ENCODE assay signal across 11 cellular contexts in genomic region chr12:673849-674248, GRCh38. TPM values are rescaled to one million over a fixed set of nuclear protein-coding genes. Genes with fewer than 3 reads are reported as not detected.
DNase-seq lines count a peak whose midpoint lies in the region; ATAC-seq and TF ChIP-seq lines count a peak whose summit lies in the region.
"Had no signal": no experiment of that assay in that cellular context is flagged by ENCODE, and none has a peak within 500 bp of the region (broad histone marks: within the 10 kb centered on the region; RNA-seq: fewer than 3 reads in every experiment).

No MANE protein-coding gene starts in this region.

- H3K4me3 ChIP-seq in GM12864 (ENCODE audit: low read depth, low read length): peak overlapping the region; percentile 24; the same call in 1 of the 2 replicates

- peaks cover 30 to 65% of the 10 kb centered on the region in 2 donors for H3K4me1 Mint-ChIP-seq in effector memory CD8-positive, alpha-beta T cell (ENCODE audit: low read depth in 2 of 2)

- intact Hi-C loops in Right ventricle myocardium inferior (cut with DNase I): no loop called here

- peak overlapping the region; percentile 57 to 78 for H3K4me3 Mint-ChIP-seq in effector memory CD8-positive, alpha-beta T cell
- H3K4me3 Mint-ChIP-seq: HFFc6 had no signal

- H3K27ac Mint-ChIP-seq in effector memory CD8-positive, alpha-beta T cell: peak overlapping the region; percentile 93 to 99
- H3K27ac Mint-ChIP-seq: HFFc6 had no signal

- H3K27me3 Mint-ChIP-seq in effector memory CD8-positive, alpha-beta T cell: no peaks in the 10 kb centered on the region

- H3K9me3 Mint-ChIP-seq in effector memory CD8-positive, alpha-beta T cell: no peaks in the 10 kb centered on the region
- H3K9me3 Mint-ChIP-seq: HFFc6 had no signal

- peaks cover 6% of the 10 kb centered on the region for H3K36me3 Mint-ChIP-seq in effector memory CD8-positive, alpha-beta T cell (ENCODE audit: insufficient read depth)

- no peak for DNase-seq in GM12864 (ENCODE audit: low read depth)
- no peak for DNase-seq in effector memory CD8-positive, alpha-beta T cell
- DNase-seq in GM10266 (ENCODE audit: extremely low spot score): no peak
- DNase-seq in cerebellar nuclear complex (lab: John Stamatoyannopoulos, UW): no peak
- DNase-seq in Right ventricle myocardium inferior (ENCODE audit: missing footprints): no peak
- DNase-seq in NCI-H748 (lab: John Stamatoyannopoulos, UW; ENCODE audit: unreplicated experiment): no peak
- DNase-seq: DMS 273 treated with DMSO at 0.1 percent for 48 hours, HFFc6 had no signal

- TF ChIP-seq CTCF in GM12864 (IDR thresholded peaks at IDR 0.05; ENCODE audit: low read depth, low read length, missing control alignments) (no peak), GM10266 (IDR thresholded peaks at IDR 0.05; ENCODE audit: control insufficient read depth, insufficient read depth, low read depth, missing control alignments) (no peak)

- ATAC-seq in GM21360 (IDR thresholded peaks at IDR 0.05; ENCODE audit: unreplicated experiment): peak; percentile 6
- peak; percentile 14 for ATAC-seq in HG03280 (IDR thresholded peaks at IDR 0.05; ENCODE audit: unreplicated experiment)
- ATAC-seq in effector memory CD8-positive, alpha-beta T cell (replicated peaks): no peak
- no peak for ATAC-seq in Right ventricle myocardium inferior

RNA-seq across cellular contexts. Expression of gene NINJ2, which starts 10.6 kb away (rescaled TPM):
- total RNA-seq in Right ventricle myocardium inferior: 8.6 TPM
- total RNA-seq: astrocyte, HFFc6 had no signal

Comparison
In these comparisons a context has a peak if more than half of its experiments do, and no peak if none do; other contexts are left out.
1. ATAC-seq: peak in GM21360 (single experiment) and HG03280 (single experiment); none in effector memory CD8-positive, alpha-beta T cell (single experiment) and Right ventricle myocardium inferior (single experiment).